In the genomic region with DNA sequence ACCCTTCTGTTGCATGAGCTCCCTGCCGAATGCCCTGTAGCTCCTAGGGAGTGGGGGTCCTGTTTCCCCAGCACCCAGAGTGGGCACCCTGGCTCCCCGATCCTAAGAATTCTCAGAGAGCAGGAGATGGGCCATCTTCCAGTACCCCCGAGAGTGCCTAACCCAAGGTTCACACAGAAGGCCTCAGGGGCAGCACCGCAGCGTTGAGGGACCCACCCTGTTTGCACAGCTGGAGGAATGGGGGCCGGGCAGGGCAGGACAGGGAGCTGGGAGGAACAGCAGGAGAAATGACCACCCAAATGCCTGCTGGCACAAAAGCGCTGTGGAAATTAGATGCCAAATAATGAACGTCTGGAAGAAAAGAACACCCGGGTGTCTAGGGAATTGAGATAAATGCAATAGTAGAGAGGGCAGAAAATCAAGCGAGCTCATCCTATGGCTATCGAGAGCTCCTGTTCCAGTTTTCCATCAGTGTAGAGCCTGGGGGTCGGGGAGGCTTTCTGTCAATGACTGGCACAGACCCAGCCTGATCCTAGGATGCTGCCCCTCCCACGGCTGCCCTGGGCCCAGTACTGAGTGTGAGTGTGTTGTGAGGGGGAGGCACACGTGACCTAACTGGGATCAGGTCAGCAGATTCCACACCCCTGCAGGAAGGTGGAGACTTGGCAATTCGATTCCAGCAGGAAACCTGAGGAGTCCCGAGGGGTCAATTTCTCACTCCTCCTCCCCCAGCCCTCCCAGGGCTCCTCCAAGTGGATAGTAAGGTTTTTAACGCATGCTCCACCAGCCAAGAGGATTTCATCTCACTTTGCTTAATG, we compare ENCODE assay signal across 1 cellular context.
A peak's percentile ranks its signal among the peaks of the same experiment; 100 is the strongest.
TF ChIP-seq lines count a peak whose summit lies in the region.

No MANE protein-coding gene starts in this region.

TF ChIP-seq in HEK293, 187 proteins besides CTCF, POLR2A, EP300 and RAD21 (continued from another document):
- TF ChIP-seq ZNF341 (tag by site-specific recombination; IDR thresholded peaks at IDR 0.05; ENCODE audit: low read depth) (peak; percentile 30; the same call in 1 of the 2 replicates), FEZF1 (tag by site-specific recombination; IDR thresholded peaks at IDR 0.05) (peak; percentile 49; the same call in 1 of the 2 replicates), SP2 (tag by site-specific recombination; IDR thresholded peaks at IDR 0.05) (peak; percentile 23), ZIC2 (tag by site-specific recombination; IDR thresholded peaks at IDR 0.05) (peak; percentile 33; the same call in 1 of the 2 replicates), ZNF202 (tag by site-specific recombination; IDR thresholded peaks at IDR 0.05; ENCODE audit: borderline replicate concordance) (no peak), TRIM28 (IDR thresholded peaks at IDR 0.05; ENCODE audit: borderline replicate concordance, low read length) (peak; percentile 48; the same call in 1 of the 2 replicates), ZBTB17 (tag by site-specific recombination; IDR thresholded peaks at IDR 0.05) (peak; percentile 69), ZNF677 (tag by site-specific recombination; IDR thresholded peaks at IDR 0.05) (no peak)
- TF ChIP-seq, protein P1, sequence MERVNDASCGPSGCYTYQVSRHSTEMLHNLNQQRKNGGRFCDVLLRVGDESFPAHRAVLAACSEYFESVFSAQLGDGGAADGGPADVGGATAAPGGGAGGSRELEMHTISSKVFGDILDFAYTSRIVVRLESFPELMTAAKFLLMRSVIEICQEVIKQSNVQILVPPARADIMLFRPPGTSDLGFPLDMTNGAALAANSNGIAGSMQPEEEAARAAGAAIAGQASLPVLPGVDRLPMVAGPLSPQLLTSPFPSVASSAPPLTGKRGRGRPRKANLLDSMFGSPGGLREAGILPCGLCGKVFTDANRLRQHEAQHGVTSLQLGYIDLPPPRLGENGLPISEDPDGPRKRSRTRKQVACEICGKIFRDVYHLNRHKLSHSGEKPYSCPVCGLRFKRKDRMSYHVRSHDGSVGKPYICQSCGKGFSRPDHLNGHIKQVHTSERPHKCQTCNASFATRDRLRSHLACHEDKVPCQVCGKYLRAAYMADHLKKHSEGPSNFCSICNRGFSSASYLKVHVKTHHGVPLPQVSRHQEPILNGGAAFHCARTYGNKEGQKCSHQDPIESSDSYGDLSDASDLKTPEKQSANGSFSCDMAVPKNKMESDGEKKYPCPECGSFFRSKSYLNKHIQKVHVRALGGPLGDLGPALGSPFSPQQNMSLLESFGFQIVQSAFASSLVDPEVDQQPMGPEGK (tag by site-specific recombination; IDR thresholded peaks at IDR 0.05): peak; percentile 68
TF ChIP-seq in HEK293: peak in this region for 17.
